8 cellular contexts compared by ENCODE assay signal in genomic region chr1:15949453-15950245, GRCh38. TPM values are rescaled to one million over a fixed set of nuclear protein-coding genes. Genes with fewer than 3 reads are reported as not detected.
DNase-seq lines count a peak whose midpoint lies in the region; ATAC-seq, FAIRE-seq and TF ChIP-seq lines count a peak whose summit lies in the region.

No MANE protein-coding gene starts in this region.

- H3K27me3 ChIP-seq in right lobe of liver, result no peaks in the 10 kb centered on the region

- H3K9me3 ChIP-seq in right lobe of liver, result no peaks in the 10 kb centered on the region

- no peak overlapping the region for H3K4me3 ChIP-seq in right lobe of liver

- H3K27me3 Mint-ChIP-seq in activated CD4-positive, alpha-beta T cell treated with anti-CD3 and anti-CD28 coated beads, Interleukin-2, amount 10 ng/mL, durations not matched to agents 7 days and 5 days, result no peaks in the 10 kb centered on the region
- no peaks in the 10 kb centered on the region for H3K27me3 Mint-ChIP-seq in chondrocyte (ENCODE audit: low read depth)

- TF ChIP-seq CTCF in chondrocyte (IDR thresholded peaks at IDR 0.05) (no peak), right lobe of liver (IDR thresholded peaks at IDR 0.05) (no peak)

- FAIRE-seq in GM19239 (lab: Jason Lieb, UNC), result peak; percentile 76

- H3K4me1 Mint-ChIP-seq in activated CD4-positive, alpha-beta T cell treated with anti-CD3 and anti-CD28 coated beads, Interleukin-2, amount 10 ng/mL, durations not matched to agents 7 days and 5 days, result peaks cover 64% of the 10 kb centered on the region
- peaks cover 63% of the 10 kb centered on the region for H3K4me1 Mint-ChIP-seq in chondrocyte (ENCODE audit: low read depth)

- DNase-seq in GM19239 (ENCODE audit: insufficient read length, low spot score), result peak; percentile 69
- DNase-seq in activated CD4-positive, alpha-beta T cell treated with anti-CD3 and anti-CD28 coated beads, Interleukin-2, amount 10 ng/mL, durations not matched to agents 7 days and 5 days, result peak; percentile 66
- no peak for DNase-seq in chondrocyte (ENCODE audit: low spot score)
- peak; percentile 64 to 74 (median 70) for DNase-seq in right lobe of liver
- DNase-seq in stimulated activated CD4-positive, alpha-beta T cell treated with anti-CD3 and anti-CD28 coated beads, Interleukin-4, amount 100 ng/mL, for 4 hours, result peak; percentile 76 to 90
- DNase-seq in NCI-H1417 treated with DMSO at 0.1 percent for 48 hours (lab: John Stamatoyannopoulos, UW), result no peak
- no peak for DNase-seq in NCI-H2196 (lab: John Stamatoyannopoulos, UW; ENCODE audit: unreplicated experiment)

- intact Hi-C loops in right lobe of liver (cut with DNase I), result no loop called here

- H3K36me3 Mint-ChIP-seq in activated CD4-positive, alpha-beta T cell treated with anti-CD3 and anti-CD28 coated beads, Interleukin-2, amount 10 ng/mL, durations not matched to agents 7 days and 5 days (ENCODE audit: low read depth), result peaks cover 31% of the 10 kb centered on the region
- H3K36me3 Mint-ChIP-seq in chondrocyte (ENCODE audit: low read depth), result peaks cover 8% of the 10 kb centered on the region

- no peak overlapping the region for H3K4me3 Mint-ChIP-seq in activated CD4-positive, alpha-beta T cell treated with anti-CD3 and anti-CD28 coated beads, Interleukin-2, amount 10 ng/mL, durations not matched to agents 7 days and 5 days
- H3K4me3 Mint-ChIP-seq in chondrocyte (ENCODE audit: unreplicated experiment), result peak overlapping the region; percentile 46

- POLR2A ChIA-PET in activated CD4-positive, alpha-beta T cell treated with anti-CD3 and anti-CD28 coated beads, Interleukin-2, amount 10 ng/mL, durations not matched to agents 7 days and 5 days (lab: Charles Lee), result no interaction called here

- no peaks in the 10 kb centered on the region for H3K9me3 Mint-ChIP-seq in activated CD4-positive, alpha-beta T cell treated with anti-CD3 and anti-CD28 coated beads, Interleukin-2, amount 10 ng/mL, durations not matched to agents 7 days and 5 days
- H3K9me3 Mint-ChIP-seq in chondrocyte (ENCODE audit: low read depth), result no peaks in the 10 kb centered on the region

- peaks cover 0 to 18% (median 7%) of the 10 kb centered on the region in 4 donors for H3K36me3 ChIP-seq in right lobe of liver

- ATAC-seq in HG03460 (IDR thresholded peaks at IDR 0.05; ENCODE audit: unreplicated experiment), result peak; percentile 71
- ATAC-seq in right lobe of liver, result peak; percentile 61 to 69 (median 66)

- peaks cover 0 to 6% (median 3%) of the 10 kb centered on the region in 4 donors for H3K4me1 ChIP-seq in right lobe of liver

- peak overlapping the region; percentile 81 for H3K27ac Mint-ChIP-seq in activated CD4-positive, alpha-beta T cell treated with anti-CD3 and anti-CD28 coated beads, Interleukin-2, amount 10 ng/mL, durations not matched to agents 7 days and 5 days
- H3K27ac Mint-ChIP-seq in chondrocyte (ENCODE audit: unreplicated experiment), result peak overlapping the region; percentile 98

- peak overlapping the region; percentile 2 to 68 (median 47) for H3K27ac ChIP-seq in right lobe of liver

- CTCF ChIA-PET in activated CD4-positive, alpha-beta T cell treated with anti-CD3 and anti-CD28 coated beads, Interleukin-2, amount 10 ng/mL, durations not matched to agents 7 days and 5 days (lab: Charles Lee), result interaction anchor here (1.2 to 1.5 kb wide), 3 partner anchors 27 to 112 kb away, joined by 3 to 4 read pairs (median 4); partner anchors contain the start of gene ZBTB17

- TF ChIP-seq POLR2A in right lobe of liver (IDR thresholded peaks at IDR 0.05), result no peak

- WGBS in right lobe of liver (ENCODE audit: insufficient coverage, low coverage, low lambda C conversion rate, missing lambda C conversion rate), result 65% methylated on average over 4 of the region's 25 CpGs

RNA-seq across cellular contexts. Expression of gene ZBTB17, which starts 26.3 kb away (rescaled TPM):
- 10 to 100 TPM; 34.8 to 38.8 TPM for total RNA-seq in activated CD4-positive, alpha-beta T cell treated with anti-CD3 and anti-CD28 coated beads, Interleukin-2, amount 10 ng/mL, durations not matched to agents 7 days and 5 days
- 23.9 to 30.8 TPM (median 27.2 TPM) in 3 replicates for total RNA-seq in chondrocyte
- 10 to 100 TPM in 4 of 6 experiments, 1 to 10 TPM in 2; 9.2 to 13.3 (median 11.0) TPM for total RNA-seq in right lobe of liver

RNA-seq across cellular contexts. Expression of gene SRARP, which starts 54.4 kb away (rescaled TPM):
- total RNA-seq in activated CD4-positive, alpha-beta T cell treated with anti-CD3 and anti-CD28 coated beads, Interleukin-2, amount 10 ng/mL, durations not matched to agents 7 days and 5 days, result not detected
- total RNA-seq in chondrocyte (not detected in 3 replicates), right lobe of liver (not detected)

Comparison
In these comparisons a context has a peak if more than half of its experiments do, and no peak if none do; other contexts are left out.
1. DNase-seq: peak in GM19239 (single experiment), activated CD4-positive, alpha-beta T cell treated with anti-CD3 and anti-CD28 coated beads, Interleukin-2, amount 10 ng/mL, durations not matched to agents 7 days and 5 days (single experiment), right lobe of liver (3 of 3) and stimulated activated CD4-positive, alpha-beta T cell treated with anti-CD3 and anti-CD28 coated beads, Interleukin-4, amount 100 ng/mL, for 4 hours (2 of 2); none in chondrocyte (single experiment), NCI-H1417 treated with DMSO at 0.1 percent for 48 hours (single experiment) and NCI-H2196 (single experiment).